In genomic region chr16:10878328-10878643, GRCh38 we compare ENCODE assay signal across 1 cellular context.
TF ChIP-seq lines count a peak whose summit lies in the region.

No MANE protein-coding gene starts in this region.

TF ChIP-seq in GM23338, 12 proteins besides CTCF, POLR2A, EP300 and RAD21 (continued from another document):
- no peak for TF ChIP-seq ZNF462 (CRISPR knock-in tag; IDR thresholded peaks at IDR 0.05)
- no peak for TF ChIP-seq EZH2phosphoT487 (IDR thresholded peaks at IDR 0.05; ENCODE audit: unreplicated experiment)
- TF ChIP-seq REST (IDR thresholded peaks at IDR 0.05; ENCODE audit: unreplicated experiment), result no peak
